15 cellular contexts compared by ENCODE assay signal in genomic region chr21:27648560-27648959, GRCh38.
DNase-seq lines count a peak whose midpoint lies in the region; ATAC-seq and TF ChIP-seq lines count a peak whose summit lies in the region.
"Had no signal": no experiment of that assay in that cellular context is flagged by ENCODE, and none has a peak within 500 bp of the region (broad histone marks: within the 10 kb centered on the region; RNA-seq: fewer than 3 reads in every experiment).

No MANE protein-coding gene starts in this region.

- no peaks in the 10 kb centered on the region for H3K4me1 ChIP-seq in hepatocyte (ENCODE audit: insufficient read depth)
- H3K4me1 ChIP-seq: right atrium auricular region, testis had no signal

- no peak for ATAC-seq in GM19395 (IDR thresholded peaks at IDR 0.05; ENCODE audit: unreplicated experiment)
- no peak for ATAC-seq in GM18505 (IDR thresholded peaks at IDR 0.05; ENCODE audit: unreplicated experiment)
- ATAC-seq: activated naive CD4-positive, alpha-beta T cell treated with anti-CD3 and anti-CD28 coated beads, Interleukin-2, amount 50 U/mL, for 72 hours had no signal

- no peaks in the 10 kb centered on the region for H3K36me3 ChIP-seq in hepatocyte (replicated peaks; ENCODE audit: insufficient read depth, low read depth)
- H3K36me3 ChIP-seq: right atrium auricular region had no signal

- H3K4me3 ChIP-seq in astrocyte of the spinal cord (ENCODE audit: low read depth, low read length) (no peak overlapping the region), hepatocyte (no peak overlapping the region)
- H3K4me3 ChIP-seq: right atrium auricular region, testis had no signal

- no peak overlapping the region for H3K4me2 ChIP-seq in hepatocyte

- no peaks in the 10 kb centered on the region for H4K20me1 ChIP-seq in hepatocyte (ENCODE audit: insufficient read depth, poor library complexity, severe bottlenecking)

- TF ChIP-seq CTCF in astrocyte of the spinal cord (IDR thresholded peaks at IDR 0.05; ENCODE audit: low read depth, low read length): no peak
- TF ChIP-seq CTCF in hepatocyte (IDR thresholded peaks at IDR 0.05; ENCODE audit: poor library complexity): no peak

- peak; percentile 48 for DNase-seq in A172 (ENCODE audit: low spot score)
- peak; percentile 78 for DNase-seq in HT1080 (ENCODE audit: low read depth)
- DNase-seq in astrocyte of the spinal cord (ENCODE audit: low read depth, low spot score): peak; percentile 89
- DNase-seq in hepatocyte (ENCODE audit: low spot score): peak; percentile 18
- DNase-seq in stimulated activated naive CD4-positive, alpha-beta T cell (lab: John Stamatoyannopoulos, UW): no peak
- DNase-seq in activated gamma-delta T cell (lab: John Stamatoyannopoulos, UW): no peak
- DNase-seq: 8988T, DMS153, MM.1S, T-helper 9 cell, testis had no signal

- WGBS in hepatocyte (ENCODE audit: low lambda C conversion rate, missing lambda C conversion rate): 72% methylated on average over 1 of the region's 1 CpG

- no peak for TF ChIP-seq POLR2A in GM18505 (IDR thresholded peaks at IDR 0.05; ENCODE audit: borderline replicate concordance, extremely low read depth, insufficient read depth, insufficient read length)

- peak overlapping the region; percentile 34 for H3K27ac ChIP-seq in hepatocyte
- H3K27ac ChIP-seq: right atrium auricular region, testis had no signal

- no peaks in the 10 kb centered on the region for H3K27me3 ChIP-seq in hepatocyte
- H3K27me3 ChIP-seq: right atrium auricular region, testis had no signal

- H3K79me2 ChIP-seq in hepatocyte: no peaks in the 10 kb centered on the region

- H3K9me3 ChIP-seq in hepatocyte (ENCODE audit: low read depth): no peaks in the 10 kb centered on the region
- H3K9me3 ChIP-seq: right atrium auricular region, testis had no signal

- no peak overlapping the region for H2AFZ ChIP-seq in hepatocyte

- no peaks in the 10 kb centered on the region for H3K9me2 ChIP-seq in hepatocyte (replicated peaks; ENCODE audit: insufficient read depth)

- in situ Hi-C loops in astrocyte of the spinal cord (cut with HindIII; ENCODE audit: low sequenced_read_pairs): no loop called here

Comparison
In these comparisons a context has a peak if more than half of its experiments do, and no peak if none do; other contexts are left out.
1. DNase-seq: peak in A172 (single experiment), HT1080 (single experiment), astrocyte of the spinal cord (single experiment) and hepatocyte (single experiment); none in stimulated activated naive CD4-positive, alpha-beta T cell (0 of 6) and activated gamma-delta T cell (single experiment).